ENCODE assay signal across 8 cellular contexts in genomic region chr9:33159058-33159759, GRCh38. TPM values are rescaled to one million over a fixed set of nuclear protein-coding genes. Genes with fewer than 3 reads are reported as not detected.
DNase-seq lines count a peak whose midpoint lies in the region; ATAC-seq and TF ChIP-seq lines count a peak whose summit lies in the region.

No MANE protein-coding gene starts in this region.

- H3K27me3 ChIP-seq in left lung, result no peaks in the 10 kb centered on the region

- no peaks in the 10 kb centered on the region for H3K9me3 Mint-ChIP-seq in activated T-cell treated with anti-CD3 and anti-CD28 coated beads, Interleukin-2, amount 50 U/mL, for 4 hours

- H3K27me3 Mint-ChIP-seq in activated T-cell treated with anti-CD3 and anti-CD28 coated beads, Interleukin-2, amount 50 U/mL, for 4 hours (ENCODE audit: low read depth), result no peaks in the 10 kb centered on the region

- H3K4me1 ChIP-seq in left lung, result peaks cover 79 to 99% of the 10 kb centered on the region in 2 donors

- DNase-seq in activated T-cell treated with anti-CD3 and anti-CD28 coated beads, Interleukin-2, amount 50 U/mL, for 4 hours, result no peak
- DNase-seq in activated T-cell treated with anti-CD3 and anti-CD28 coated beads, Interleukin-2, amount 50 U/mL, for 1 hour, result no peak
- peak; percentile 76 for DNase-seq in NAMALWA (ENCODE audit: low spot score)
- DNase-seq in left lung, result peak; percentile 84 to 86
- peak in 9 of 49 donors; percentile 22 to 73 (median 27) for DNase-seq in substantia nigra (lab: John Stamatoyannopoulos, UW)
- DNase-seq in SK-N-DZ (ENCODE audit: low spot score), result no peak

- H3K4me3 ChIP-seq in left lung, result peak overlapping the region in 1 of 2 donors; percentile 14

- peaks cover under 1% of the 10 kb centered on the region for H3K36me3 Mint-ChIP-seq in activated T-cell treated with anti-CD3 and anti-CD28 coated beads, Interleukin-2, amount 50 U/mL, for 4 hours (ENCODE audit: insufficient read depth)

- intact Hi-C loops in left lung (cut with DNase I), result no loop called here

- H3K36me3 ChIP-seq in left lung, result no peaks in the 10 kb centered on the region

- H3K4me3 Mint-ChIP-seq in activated T-cell treated with anti-CD3 and anti-CD28 coated beads, Interleukin-2, amount 50 U/mL, for 4 hours, result peak overlapping the region; percentile 78

- H3K27ac ChIP-seq in angular gyrus (ENCODE audit: low read depth, low read length) (peak overlapping the region; percentile 67), left lung (peak overlapping the region; percentile 98 to 99), substantia nigra (ENCODE audit: low read depth, low read length, poor library complexity, severe bottlenecking) (peak overlapping the region; percentile 64)

- H3K9me3 ChIP-seq in left lung, result no peaks in the 10 kb centered on the region

- peak in 1 of 2 donors; percentile 18 for ATAC-seq in activated T-cell treated with anti-CD3 and anti-CD28 coated beads, Interleukin-2, amount 50 U/mL, for 4 hours
- ATAC-seq in left lung (peak; percentile 38), GM19035 (IDR thresholded peaks at IDR 0.05; ENCODE audit: unreplicated experiment) (no peak)

- TF ChIP-seq CTCF in left lung (IDR thresholded peaks at IDR 0.05), result no peak

- H3K4me1 Mint-ChIP-seq in activated T-cell treated with anti-CD3 and anti-CD28 coated beads, Interleukin-2, amount 50 U/mL, for 4 hours (ENCODE audit: low read depth), result peaks cover 92% of the 10 kb centered on the region

RNA-seq across cellular contexts. Expression of gene B4GALT1, which starts 7.9 kb away (rescaled TPM):
- total RNA-seq in activated T-cell treated with anti-CD3 and anti-CD28 coated beads, Interleukin-2, amount 50 U/mL, for 4 hours, result 10 to 100 TPM; 30.2 to 43.4 (median 32.0) TPM
- 100 to 1,000 TPM in 1 of 2 donors, 10 to 100 TPM in 1; 83.6 to 107 TPM for total RNA-seq in left lung
- 2.3 and 2.7 TPM in 2 replicates for polyA plus RNA-seq in SK-N-DZ (2014; cell fraction: cytosol; rRNA removed)
- polyA plus RNA-seq in SK-N-DZ (2014; cell fraction: nucleus; rRNA removed), result 1.3 and 2.3 TPM in 2 replicates

Comparison
In these comparisons a context has a peak if more than half of its experiments do, and no peak if none do; other contexts are left out.
1. DNase-seq: peak in NAMALWA (single experiment) and left lung (2 of 2); none in activated T-cell treated with anti-CD3 and anti-CD28 coated beads, Interleukin-2, amount 50 U/mL, for 4 hours (single experiment), activated T-cell treated with anti-CD3 and anti-CD28 coated beads, Interleukin-2, amount 50 U/mL, for 1 hour (single experiment) and SK-N-DZ (single experiment).
2. Peak in every context shown above with its lines, with median percentiles within 50 percentile points of each other: H3K27ac ChIP-seq.